ENCODE assay signal across 16 cellular contexts in genomic region chr9:134619983-134620612, GRCh38. TPM values are rescaled to one million over a fixed set of nuclear protein-coding genes. Genes with fewer than 3 reads are reported as not detected.
A peak's percentile ranks its signal among the peaks of the same experiment; 100 is the strongest.
DNase-seq lines count a peak whose midpoint lies in the region; ATAC-seq and TF ChIP-seq lines count a peak whose summit lies in the region.
"Had no signal": no experiment of that assay in that cellular context is flagged by ENCODE, and none has a peak within 500 bp of the region (broad histone marks: within the 10 kb centered on the region; RNA-seq: fewer than 3 reads in every experiment).

No MANE protein-coding gene starts in this region.

- H3K27ac ChIP-seq in Peyer's patch: no peak overlapping the region
- no peak overlapping the region for H3K27ac ChIP-seq in spleen
- H3K27ac ChIP-seq: C4-2B, hepatocyte had no signal

- ATAC-seq in activated CD8-positive, alpha-beta memory T cell treated with anti-CD3 and anti-CD28 coated beads, Interleukin-2, amount 10 ng/mL, durations not matched to agents 7 days and 5 days: no peak
- ATAC-seq in left lobe of liver: no peak

- intact Hi-C loops in spleen (cut with DNase I; ENCODE audit: low total_unique reads): no loop called here

- peak; percentile 22 for DNase-seq in activated CD8-positive, alpha-beta memory T cell treated with anti-CD3 and anti-CD28 coated beads, Interleukin-2, amount 10 ng/mL, durations not matched to agents 7 days and 5 days
- DNase-seq in activated CD8-positive, alpha-beta memory T cell treated with anti-CD3 and anti-CD28 coated beads for 24 hours: no peak
- DNase-seq in Peyer's patch (peak in 2 of 3 donors; percentile 25 to 41), left lobe of liver (ENCODE audit: low spot score) (peak; percentile 43), spleen (peak; percentile 65), KG1 (lab: John Stamatoyannopoulos, UW) (no peak), NCI-H510A (lab: John Stamatoyannopoulos, UW) (no peak), NCI-H146 treated with DMSO at 0.1 percent for 48 hours (lab: John Stamatoyannopoulos, UW; ENCODE audit: unreplicated experiment) (no peak)
- DNase-seq: anterior cingulate cortex; NCI-H524; SHP77; stimulated activated CD4-positive, alpha-beta T cell treated with anti-CD3 and anti-CD28 coated beads, Interleukin-2, amount 100 ng/mL, for 24 hours; T-helper 1 cell had no signal

- H3K4me3 Mint-ChIP-seq in activated CD8-positive, alpha-beta memory T cell treated with anti-CD3 and anti-CD28 coated beads, Interleukin-2, amount 10 ng/mL, durations not matched to agents 7 days and 5 days: no peak overlapping the region

- TF ChIP-seq POLR2A in Peyer's patch (IDR thresholded peaks at IDR 0.05) (no peak), spleen (IDR thresholded peaks at IDR 0.05) (no peak)

- TF ChIP-seq CTCF in Peyer's patch (IDR thresholded peaks at IDR 0.05) (no peak), spleen (IDR thresholded peaks at IDR 0.05 in 8 of 11, conservative IDR thresholded peaks at IDR 0.05 in 3 of 11) (no peak)

- no peaks in the 10 kb centered on the region for H3K36me3 Mint-ChIP-seq in activated CD8-positive, alpha-beta memory T cell treated with anti-CD3 and anti-CD28 coated beads, Interleukin-2, amount 10 ng/mL, durations not matched to agents 7 days and 5 days

- H3K36me3 ChIP-seq in Peyer's patch: no peaks in the 10 kb centered on the region
- no peaks in the 10 kb centered on the region for H3K36me3 ChIP-seq in spleen

- CTCF ChIA-PET in activated CD8-positive, alpha-beta memory T cell treated with anti-CD3 and anti-CD28 coated beads, Interleukin-2, amount 10 ng/mL, durations not matched to agents 7 days and 5 days (lab: Charles Lee): no interaction called here

- no peaks in the 10 kb centered on the region for H3K4me1 Mint-ChIP-seq in activated CD8-positive, alpha-beta memory T cell treated with anti-CD3 and anti-CD28 coated beads, Interleukin-2, amount 10 ng/mL, durations not matched to agents 7 days and 5 days

- H3K9me3 Mint-ChIP-seq in activated CD8-positive, alpha-beta memory T cell treated with anti-CD3 and anti-CD28 coated beads, Interleukin-2, amount 10 ng/mL, durations not matched to agents 7 days and 5 days (ENCODE audit: low read depth): peaks cover 2% of the 10 kb centered on the region

- H3K27ac Mint-ChIP-seq in activated CD8-positive, alpha-beta memory T cell treated with anti-CD3 and anti-CD28 coated beads, Interleukin-2, amount 10 ng/mL, durations not matched to agents 7 days and 5 days: no peak overlapping the region

- H3K27me3 ChIP-seq in Peyer's patch: no peaks in the 10 kb centered on the region
- H3K27me3 ChIP-seq in spleen (replicated peaks in 1 of 7): peaks cover 0 to 26% (median 0%) of the 10 kb centered on the region in 7 donors
- H3K27me3 ChIP-seq: hepatocyte had no signal

- no peak overlapping the region for H3K4me3 ChIP-seq in Peyer's patch
- no peak overlapping the region for H3K4me3 ChIP-seq in spleen
- H3K4me3 ChIP-seq: hepatocyte had no signal

- no peaks in the 10 kb centered on the region for H3K27me3 Mint-ChIP-seq in activated CD8-positive, alpha-beta memory T cell treated with anti-CD3 and anti-CD28 coated beads, Interleukin-2, amount 10 ng/mL, durations not matched to agents 7 days and 5 days

- WGBS in spleen, 5 donors: 80 to 95% (median 90%) methylated on average over 5 to 18 of the region's 18 CpGs

- H3K9me3 ChIP-seq in Peyer's patch: no peaks in the 10 kb centered on the region
- no peaks in the 10 kb centered on the region for H3K9me3 ChIP-seq in spleen

- H3K4me1 ChIP-seq in Peyer's patch: no peaks in the 10 kb centered on the region
- no peaks in the 10 kb centered on the region for H3K4me1 ChIP-seq in spleen

RNA-seq across cellular contexts. Expression of gene COL5A1, which starts 21.5 kb away (rescaled TPM):
- total RNA-seq in activated CD8-positive, alpha-beta memory T cell treated with anti-CD3 and anti-CD28 coated beads, Interleukin-2, amount 10 ng/mL, durations not matched to agents 7 days and 5 days: under 1 TPM; 0.09 to 0.16 TPM
- total RNA-seq in Peyer's patch (10 to 100 TPM in 2 of 4 donors, 1 to 10 TPM in 2; 4.9 to 97.4 (median 11.9) TPM), left lobe of liver (2.8 TPM), spleen (10 to 100 TPM; 14.6 to 50.6 (median 28.9) TPM)
- polyA plus RNA-seq in spleen: 10 to 100 TPM in 1 of 3 donors, 1 to 10 TPM in 2; 2.6 to 12.2 (median 3.1) TPM
- total RNA-seq: activated CD8-positive, alpha-beta memory T cell treated with anti-CD3 and anti-CD28 coated beads for 36 hours had no signal

Comparison
In these comparisons a context has a peak if more than half of its experiments do, and no peak if none do; other contexts are left out.
1. DNase-seq: peak in activated CD8-positive, alpha-beta memory T cell treated with anti-CD3 and anti-CD28 coated beads, Interleukin-2, amount 10 ng/mL, durations not matched to agents 7 days and 5 days (single experiment), Peyer's patch (2 of 3), left lobe of liver (single experiment) and spleen (single experiment); none in activated CD8-positive, alpha-beta memory T cell treated with anti-CD3 and anti-CD28 coated beads for 24 hours (single experiment), KG1 (single experiment), NCI-H510A (single experiment) and NCI-H146 treated with DMSO at 0.1 percent for 48 hours (single experiment).